ENCODE assay signal across 1 cellular context in genomic region chr16:51151951-51152663, GRCh38.
TF ChIP-seq lines count a peak whose summit lies in the region.

No MANE protein-coding gene starts in this region.

TF ChIP-seq in HEK293, 187 proteins besides CTCF, POLR2A, EP300 and RAD21 (continued from another document and continues in another):
- TF ChIP-seq ZNF704 (tag by site-specific recombination; IDR thresholded peaks at IDR 0.05) = no peak
- TF ChIP-seq MZF1 (tag by site-specific recombination; IDR thresholded peaks at IDR 0.05; ENCODE audit: borderline replicate concordance) = peak; percentile 84
- TF ChIP-seq ZNF394 (tag by site-specific recombination; IDR thresholded peaks at IDR 0.05; ENCODE audit: borderline replicate concordance) = peak; percentile 72; the same call in 1 of the 2 replicates
- peak; percentile 62 for TF ChIP-seq ZBTB26 (tag by site-specific recombination; optimal IDR thresholded peaks at IDR 0.05)
- peak; percentile 68 for TF ChIP-seq KLF1 (tag by site-specific recombination; IDR thresholded peaks at IDR 0.05)
- TF ChIP-seq ZNF596 (tag by site-specific recombination; IDR thresholded peaks at IDR 0.05) = peak; percentile 76
- peak; percentile 76; the same call in 1 of the 2 replicates for TF ChIP-seq ZBTB48 (tag by site-specific recombination; IDR thresholded peaks at IDR 0.05)
- no peak for TF ChIP-seq YY2 (tag by site-specific recombination; IDR thresholded peaks at IDR 0.05)
- 0 out of 2 replicates have a peak, but pooled peaks have one; percentile 10 for TF ChIP-seq PRDM1 (tag by site-specific recombination; IDR thresholded peaks at IDR 0.05)
- TF ChIP-seq PRDM10 (tag by site-specific recombination; IDR thresholded peaks at IDR 0.05) = peak; percentile 68
- no peak for TF ChIP-seq ZFP37 (tag by site-specific recombination; IDR thresholded peaks at IDR 0.05)
- no peak for TF ChIP-seq ZSCAN4 (tag by site-specific recombination; IDR thresholded peaks at IDR 0.05)
- TF ChIP-seq ZNF791 (tag by site-specific recombination; IDR thresholded peaks at IDR 0.05) = no peak
- TF ChIP-seq HOXC10 (CRISPR knock-in tag; IDR thresholded peaks at IDR 0.05) = no peak
- TF ChIP-seq ZNF76 (tag by site-specific recombination; IDR thresholded peaks at IDR 0.05; ENCODE audit: borderline replicate concordance, low read depth) = peak; percentile 31; the same call in 1 of the 2 replicates
- no peak; the same call in 1 of the 2 replicates for TF ChIP-seq ZNF692 (tag by site-specific recombination; IDR thresholded peaks at IDR 0.05)
- TF ChIP-seq KLF17 (tag by site-specific recombination; IDR thresholded peaks at IDR 0.05) = peak; percentile 42; the same call in 1 of the 2 replicates
- TF ChIP-seq GLIS2 (tag by site-specific recombination; IDR thresholded peaks at IDR 0.05) = peak; percentile 84
- TF ChIP-seq ZNF324 (tag by site-specific recombination; IDR thresholded peaks at IDR 0.05) = peak; percentile 25; the same call in 1 of the 2 replicates
- 0 out of 2 replicates have a peak, but pooled peaks have one; percentile 16 for TF ChIP-seq ZNF660 (tag by site-specific recombination; IDR thresholded peaks at IDR 0.05)
- peak; percentile 76 for TF ChIP-seq SP7 (tag by site-specific recombination; IDR thresholded peaks at IDR 0.05)
- peak; percentile 92 for TF ChIP-seq ZBTB10 (tag by site-specific recombination; IDR thresholded peaks at IDR 0.05)
- TF ChIP-seq PBX3 (CRISPR knock-in tag; IDR thresholded peaks at IDR 0.05) = peak; percentile 93; the same call in 1 of the 2 replicates
- peak; percentile 81 for TF ChIP-seq SP3 (tag by site-specific recombination; IDR thresholded peaks at IDR 0.05)
- TF ChIP-seq ZNF18 (tag by site-specific recombination; IDR thresholded peaks at IDR 0.05) = no peak
- TF ChIP-seq REST (tag by site-specific recombination; IDR thresholded peaks at IDR 0.05) = peak; percentile 11; the same call in 1 of the 2 replicates
- TF ChIP-seq ZNF521 (tag by site-specific recombination; IDR thresholded peaks at IDR 0.05) = no peak
- no peak for TF ChIP-seq ZNF658 (tag by site-specific recombination; IDR thresholded peaks at IDR 0.05)
- TF ChIP-seq OSR2 (tag by site-specific recombination; IDR thresholded peaks at IDR 0.05) = peak; percentile 43
- TF ChIP-seq SP2 (tag by site-specific recombination; IDR thresholded peaks at IDR 0.05) = peak; percentile 50
- peak; percentile 94 for TF ChIP-seq ZXDB (tag by site-specific recombination; IDR thresholded peaks at IDR 0.05)
- peak; percentile 26 for TF ChIP-seq ZNF398 (tag by site-specific recombination; IDR thresholded peaks at IDR 0.05)
- TF ChIP-seq ZNF10 (tag by site-specific recombination; IDR thresholded peaks at IDR 0.05) = peak; percentile 40; the same call in 1 of the 2 replicates
- TF ChIP-seq ZNF610 (tag by site-specific recombination; IDR thresholded peaks at IDR 0.05; ENCODE audit: borderline replicate concordance) = peak; percentile 49; the same call in 1 of the 2 replicates
- peak; percentile 97 for TF ChIP-seq ZBTB17 (tag by site-specific recombination; IDR thresholded peaks at IDR 0.05)
- TF ChIP-seq ZNF221 (tag by site-specific recombination; IDR thresholded peaks at IDR 0.05; ENCODE audit: borderline replicate concordance) = no peak
- TF ChIP-seq ZEB2 (tag by site-specific recombination; IDR thresholded peaks at IDR 0.05) = peak; percentile 86
